ENCODE assay signal across 8 cellular contexts in genomic region chr20:5118220-5119142, GRCh38. TPM values are rescaled to one million over a fixed set of nuclear protein-coding genes. Genes with fewer than 3 reads are reported as not detected.
DNase-seq lines count a peak whose midpoint lies in the region; ATAC-seq, FAIRE-seq and TF ChIP-seq lines count a peak whose summit lies in the region.

No MANE protein-coding gene starts in this region.

- peak overlapping the region; percentile 97 for H3K27ac Mint-ChIP-seq in CD8-positive, alpha-beta T cell
- peak overlapping the region; percentile 99 for H3K27ac Mint-ChIP-seq in neural crest cell (ENCODE audit: unreplicated experiment)

- CTCF ChIA-PET in CD8-positive, alpha-beta T cell (lab: Charles Lee) = interaction anchor here (0.7 to 4.9 kb wide), 5 partner anchors 8 to 332 kb away, joined by 3 to 28 read pairs (median 3); partner anchors contain the start of gene CDS2

- no peaks in the 10 kb centered on the region for H3K27me3 Mint-ChIP-seq in CD8-positive, alpha-beta T cell (ENCODE audit: low read depth)
- H3K27me3 Mint-ChIP-seq in neural crest cell (ENCODE audit: low read depth) = no peaks in the 10 kb centered on the region

- no peaks in the 10 kb centered on the region for H3K9me3 Mint-ChIP-seq in CD8-positive, alpha-beta T cell
- no peaks in the 10 kb centered on the region for H3K9me3 Mint-ChIP-seq in neural crest cell

- no peak for TF ChIP-seq CTCF in CD8-positive, alpha-beta T cell (IDR thresholded peaks at IDR 0.05)
- TF ChIP-seq CTCF in NB4 (IDR thresholded peaks at IDR 0.05; ENCODE audit: low read depth, low read length) = no peak
- no peak for TF ChIP-seq CTCF in neural crest cell (conservative IDR thresholded peaks at IDR 0.05)
- no peak for TF ChIP-seq CTCF in omental fat pad (IDR thresholded peaks at IDR 0.05)

- peaks cover 34% of the 10 kb centered on the region for H3K36me3 ChIP-seq in CD8-positive, alpha-beta T cell (ENCODE audit: insufficient read depth, low read length)

- no peak for DNase-seq in CD8-positive, alpha-beta T cell
- DNase-seq in NB4 (ENCODE audit: low read depth) = peak; percentile 37
- DNase-seq in dermis blood vessel endothelial cell = peak; percentile 13
- no peak for DNase-seq in neural crest cell (ENCODE audit: low read depth, low spot score)
- no peak for DNase-seq in frontal cortex (ENCODE audit: low spot score in 2 of 2)
- DNase-seq in omental fat pad (ENCODE audit: low spot score) = no peak

- no peak for FAIRE-seq in frontal cortex (lab: Jason Lieb, UNC)

- no peaks in the 10 kb centered on the region for H3K27me3 ChIP-seq in CD8-positive, alpha-beta T cell (ENCODE audit: insufficient read depth, low read length)

- peaks cover 22% of the 10 kb centered on the region for H3K4me1 ChIP-seq in CD8-positive, alpha-beta T cell (ENCODE audit: insufficient read depth, low read length)

- TF ChIP-seq POLR2A in NB4 (IDR thresholded peaks at IDR 0.05; ENCODE audit: extremely low read depth, insufficient read length) = no peak

- ATAC-seq in CD8-positive, alpha-beta T cell = no peak
- no peak for ATAC-seq in GM18517 (IDR thresholded peaks at IDR 0.05; ENCODE audit: unreplicated experiment)
- ATAC-seq in omental fat pad (ENCODE audit: low FRiP score) = no peak
- ATAC-seq in HG02884 (IDR thresholded peaks at IDR 0.05; ENCODE audit: unreplicated experiment) = no peak

- H3K4me1 Mint-ChIP-seq in CD8-positive, alpha-beta T cell (ENCODE audit: low read depth) = peaks cover 36% of the 10 kb centered on the region
- peaks cover 56% of the 10 kb centered on the region for H3K4me1 Mint-ChIP-seq in neural crest cell

- intact Hi-C loops in CD8-positive, alpha-beta T cell (cut with DNase I, micrococcal nuclease) = loop anchor here in 1 of 2 experiments (1.0 kb wide), 1 partner anchor 9 kb away; the partner anchor contains the start of gene CDS2

- H3K9me3 ChIP-seq in CD8-positive, alpha-beta T cell (ENCODE audit: low read length) = no peaks in the 10 kb centered on the region

- H3K36me3 Mint-ChIP-seq in CD8-positive, alpha-beta T cell = peaks cover 40% of the 10 kb centered on the region
- peaks cover 21% of the 10 kb centered on the region for H3K36me3 Mint-ChIP-seq in neural crest cell (ENCODE audit: low read depth)

- POLR2A ChIA-PET in CD8-positive, alpha-beta T cell (lab: Charles Lee) = interaction anchor here (1.0 to 2.5 kb wide), 4 partner anchors 10 to 89 kb away, joined by 3 to 9 read pairs (median 7); no protein-coding TSS in a partner anchor

- H3K27ac ChIP-seq in CD8-positive, alpha-beta T cell (ENCODE audit: low read depth, low read length) = peak overlapping the region; percentile 86

- peak overlapping the region; percentile 95 for H3K4me3 Mint-ChIP-seq in CD8-positive, alpha-beta T cell
- H3K4me3 Mint-ChIP-seq in neural crest cell = peak overlapping the region; percentile 98

- H3K4me3 ChIP-seq in CD8-positive, alpha-beta T cell (ENCODE audit: low read depth, low read length) = peak overlapping the region; percentile 95
- H3K4me3 ChIP-seq in NB4 (ENCODE audit: low read depth, low read length) = peak overlapping the region; percentile 97

RNA-seq across cellular contexts. Expression of gene PCNA, which starts 1.3 kb away (rescaled TPM):
- total RNA-seq in CD8-positive, alpha-beta T cell = 10 to 100 TPM; 40.2 to 40.6 TPM
- total RNA-seq in dermis blood vessel endothelial cell (131 and 240 TPM in 2 replicates), neural crest cell (314 and 316 TPM in 2 replicates), frontal cortex (42.0 TPM), omental fat pad (10 to 100 TPM; 26.4 to 38.6 (median 30.9) TPM)

RNA-seq across cellular contexts. Expression of gene TMEM230, which starts 5.6 kb away (rescaled TPM):
- 10 to 100 TPM; 20.7 to 23.5 TPM for total RNA-seq in CD8-positive, alpha-beta T cell
- 57.3 and 75.4 TPM in 2 replicates for total RNA-seq in dermis blood vessel endothelial cell
- 74.8 and 76.8 TPM in 2 replicates for total RNA-seq in neural crest cell
- total RNA-seq in frontal cortex = 42.4 TPM
- 100 to 1,000 TPM in 3 of 4 donors, 10 to 100 TPM in 1; 86.5 to 138 (median 127) TPM for total RNA-seq in omental fat pad

RNA-seq across cellular contexts. Expression of gene CDS2, which starts 8.3 kb away (rescaled TPM):
- 10 to 100 TPM; 68.7 to 70.9 TPM for total RNA-seq in CD8-positive, alpha-beta T cell
- total RNA-seq in dermis blood vessel endothelial cell = 71.5 and 105 TPM in 2 replicates
- 55.7 and 56.3 TPM in 2 replicates for total RNA-seq in neural crest cell
- total RNA-seq in frontal cortex = 69.3 TPM
- total RNA-seq in omental fat pad = 10 to 100 TPM; 27.5 to 49.5 (median 35.5) TPM

Comparison
In these comparisons a context has a peak if more than half of its experiments do, and no peak if none do; other contexts are left out.
1. DNase-seq: peak in NB4 (single experiment) and dermis blood vessel endothelial cell (single experiment); none in CD8-positive, alpha-beta T cell (0 of 7), neural crest cell (single experiment), frontal cortex (0 of 2) and omental fat pad (single experiment).